In the genomic region with DNA sequence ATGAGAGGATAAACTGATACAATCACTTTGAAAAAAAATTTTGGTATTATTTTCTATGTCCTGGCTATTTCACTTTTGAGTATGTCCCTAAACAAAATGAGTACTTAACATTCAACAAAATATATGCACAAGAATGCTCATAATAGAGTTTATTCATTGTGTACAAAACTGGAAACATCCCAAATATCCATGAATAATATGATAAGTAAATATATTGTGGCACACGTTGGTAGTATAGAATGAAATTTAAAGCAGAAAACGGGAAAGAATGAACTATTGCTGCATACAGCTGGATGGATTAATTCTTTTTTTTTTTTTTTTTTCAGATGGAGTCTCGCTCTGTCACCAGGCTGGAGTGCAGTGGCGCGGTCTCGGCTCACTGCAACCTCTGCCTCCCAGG, we compare ENCODE assay signal across 20 cellular contexts.
A peak's percentile ranks its signal among the peaks of the same experiment; 100 is the strongest.
DNase-seq lines count a peak whose midpoint lies in the region; ATAC-seq and TF ChIP-seq lines count a peak whose summit lies in the region.
"Had no signal": no experiment of that assay in that cellular context is flagged by ENCODE, and none has a peak within 500 bp of the region (broad histone marks: within the 10 kb centered on the region; RNA-seq: fewer than 3 reads in every experiment).

No MANE protein-coding gene starts in this region.

- H2BK120ac ChIP-seq in mesenchymal stem cell (ENCODE audit: low read depth, low read length) (peak overlapping the region; percentile 2), H9 (ENCODE audit: low read depth, low read length, poor library complexity, severe bottlenecking) (no peak overlapping the region)

- H3K4me3 ChIP-seq in SK-N-SH (ENCODE audit: low read depth in 2 of 2, low read length in 1 of 2) = no peak overlapping the region
- no peak overlapping the region for H3K4me3 ChIP-seq in mesenchymal stem cell (ENCODE audit: insufficient read depth in 1 of 2, low read depth in 1 of 2, low read length in 2 of 2)
- H3K4me3 ChIP-seq in smooth muscle cell = no peak overlapping the region
- H3K4me3 ChIP-seq: A549; BLaER1 treated with 17β-estradiol and CSF1 and Interleukin-3, amounts not matched to agents 10 nM and 100 nM had no signal

- H3K23ac ChIP-seq in mesenchymal stem cell (ENCODE audit: low read length in 2 of 2) (no peak overlapping the region), H9 (ENCODE audit: insufficient read length, low read depth, low read length) (no peak overlapping the region)

- ATAC-seq in SK-N-SH treated with all-trans-retinoic acid at 6 μM for 48 hours (no peak), T-cell (replicated peaks in 1 of 4) (no peak), HG02973 (IDR thresholded peaks at IDR 0.05; ENCODE audit: unreplicated experiment) (no peak)
- ATAC-seq: A549; CD8-positive, alpha-beta T cell had no signal

- DNase-seq in SK-N-SH (no peak), mesenchymal stem cell (no peak), smooth muscle cell (lab: John Stamatoyannopoulos, UW; ENCODE audit: unreplicated experiment) (no peak), H9 (no peak), T-cell (no peak)
- DNase-seq: AML-193; Caco-2; Calu3; CD4-positive, alpha-beta T cell; CD8-positive, alpha-beta T cell; DMS79 treated with DMSO at 0.1 percent for 48 hours; GF-D8 had no signal

- H3K9me3 ChIP-seq in SK-N-SH = no peaks in the 10 kb centered on the region
- H3K9me3 ChIP-seq in mesenchymal stem cell (ENCODE audit: control insufficient read depth, low read length) = no peaks in the 10 kb centered on the region
- H3K9me3 ChIP-seq in smooth muscle cell (replicated peaks; ENCODE audit: low read depth) = no peaks in the 10 kb centered on the region
- H3K9me3 ChIP-seq in H9 (ENCODE audit: control insufficient read depth, low read depth, low read length) = no peaks in the 10 kb centered on the region
- H3K9me3 ChIP-seq: A549, Caco-2 had no signal

- H3K4me1 ChIP-seq in SK-N-SH (ENCODE audit: control insufficient read depth in 1 of 2, insufficient read depth in 2 of 2, low read depth in 1 of 2, low read length in 1 of 2) (peaks cover 0 to 8% of the 10 kb centered on the region in 2 experiments; a peak in 2 of 4 replicates), mesenchymal stem cell (ENCODE audit: control insufficient read depth, insufficient read depth, low read depth, low read length) (no peaks in the 10 kb centered on the region), smooth muscle cell (ENCODE audit: low read depth) (peaks cover 5% of the 10 kb centered on the region), H9 (ENCODE audit: insufficient read depth, low read length) (no peaks in the 10 kb centered on the region)
- H3K4me1 ChIP-seq: A549, Caco-2 had no signal

- TF ChIP-seq CTCF in SK-N-SH (IDR thresholded peaks at IDR 0.05) (no peak), nephron (IDR thresholded peaks at IDR 0.05; ENCODE audit: unreplicated experiment in 3 of 3) (no peak), smooth muscle cell (IDR thresholded peaks at IDR 0.05; ENCODE audit: borderline replicate concordance, insufficient read depth, poor library complexity, severe bottlenecking) (no peak), H9 (conservative IDR thresholded peaks at IDR 0.05) (no peak)

- H2BK12ac ChIP-seq in mesenchymal stem cell (ENCODE audit: low read length in 2 of 2) = no peak overlapping the region
- H2BK12ac ChIP-seq in H9 (ENCODE audit: insufficient read length, low read depth, low read length) = no peak overlapping the region

- CTCF ChIA-PET in SK-N-SH (lab: Yijun Ruan, JAX) (interaction anchor here (1.1 to 1.2 kb wide), 2 partner anchors 11 to 478 kb away, joined by 4 to 6 read pairs; no protein-coding TSS in a partner anchor), T-cell (lab: Charles Lee) (no interaction called here)

- TF ChIP-seq EP300 in SK-N-SH (IDR thresholded peaks at IDR 0.05; ENCODE audit: borderline replicate concordance in 1 of 2, low read depth in 1 of 2, low read length in 1 of 2) = no peak

- no peaks in the 10 kb centered on the region for H3K9me3 Mint-ChIP-seq in nephron
- no peaks in the 10 kb centered on the region for H3K9me3 Mint-ChIP-seq in H9
- H3K9me3 Mint-ChIP-seq in T-cell = peaks cover 0 to 5% (median 0%) of the 10 kb centered on the region in 3 donors
- H3K9me3 Mint-ChIP-seq: CD4-positive, alpha-beta T cell; CD8-positive, alpha-beta T cell had no signal

- H3K56ac ChIP-seq in H9 (ENCODE audit: insufficient read length, low read depth, low read length) = no peak overlapping the region

- no peak overlapping the region for H2AK5ac ChIP-seq in mesenchymal stem cell (ENCODE audit: low read length, severe bottlenecking)
- H2AK5ac ChIP-seq in H9 (ENCODE audit: insufficient read length, low read length) = no peak overlapping the region

- TF ChIP-seq RAD21 in SK-N-SH (IDR thresholded peaks at IDR 0.05; ENCODE audit: low read length) = no peak

- H3K27me3 Mint-ChIP-seq in nephron (ENCODE audit: low read depth) = no peaks in the 10 kb centered on the region
- no peaks in the 10 kb centered on the region for H3K27me3 Mint-ChIP-seq in H9 (ENCODE audit: low read depth)
- peaks cover 0 to 2% of the 10 kb centered on the region in 2 donors for H3K27me3 Mint-ChIP-seq in T-cell
- H3K27me3 Mint-ChIP-seq: B cell; CD4-positive, alpha-beta T cell had no signal

- H2BK20ac ChIP-seq in H9 (ENCODE audit: low read depth, low read length, poor library complexity, severe bottlenecking) = no peak overlapping the region

- H3K4me2 ChIP-seq in SK-N-SH (no peak overlapping the region), mesenchymal stem cell (ENCODE audit: low read length, poor library complexity, severe bottlenecking) (no peak overlapping the region), smooth muscle cell (no peak overlapping the region), H9 (ENCODE audit: insufficient read depth, insufficient read length, low read length) (no peak overlapping the region)
- H3K4me2 ChIP-seq: A549; BLaER1 treated with 17β-estradiol and CSF1 and Interleukin-3, amounts not matched to agents 10 nM and 100 nM had no signal

- no peak overlapping the region for H4K5ac ChIP-seq in H9 (ENCODE audit: insufficient read length, low read depth, low read length)

- H3K79me1 ChIP-seq in mesenchymal stem cell (replicated peaks; ENCODE audit: low read length, poor library complexity, severe bottlenecking) (no peaks in the 10 kb centered on the region), H9 (ENCODE audit: insufficient read depth, low read depth, low read length, poor library complexity, severe bottlenecking) (no peaks in the 10 kb centered on the region)

- H3F3A ChIP-seq in SK-N-SH (replicated peaks; ENCODE audit: insufficient read depth) (no peaks in the 10 kb centered on the region), smooth muscle cell (ENCODE audit: low read depth) (peaks cover 4% of the 10 kb centered on the region)

- H3K4ac ChIP-seq in mesenchymal stem cell (ENCODE audit: low read depth in 1 of 2, low read length in 2 of 2) (no peak overlapping the region), H9 (ENCODE audit: low read depth, low read length) (no peak overlapping the region)

- no peak overlapping the region for H2BK5ac ChIP-seq in mesenchymal stem cell (ENCODE audit: low read depth, low read length, poor library complexity, severe bottlenecking)
- no peak overlapping the region for H2BK5ac ChIP-seq in H9 (ENCODE audit: insufficient read length, low read length)

- H2AFZ ChIP-seq in SK-N-SH (ENCODE audit: low read depth) (peak overlapping the region; percentile 47; the same call in 1 of the 2 replicates), mesenchymal stem cell (ENCODE audit: low read depth, low read length) (no peak overlapping the region), smooth muscle cell (ENCODE audit: low read depth) (no peak overlapping the region), H9 (ENCODE audit: low read length) (no peak overlapping the region)

- H3K9ac ChIP-seq in SK-N-SH (no peak overlapping the region), mesenchymal stem cell (ENCODE audit: low read length) (no peak overlapping the region), smooth muscle cell (ENCODE audit: low read depth) (no peak overlapping the region), H9 (ENCODE audit: extremely low read depth, insufficient read length, low read length) (no peak overlapping the region)
- H3K9ac ChIP-seq: BLaER1 treated with 17β-estradiol and CSF1 and Interleukin-3, amounts not matched to agents 10 nM and 100 nM had no signal

- H2BK15ac ChIP-seq in mesenchymal stem cell (ENCODE audit: low read depth, poor library complexity, severe bottlenecking) = no peak overlapping the region
- no peak overlapping the region for H2BK15ac ChIP-seq in H9 (ENCODE audit: low read depth, low read length)

- H3K23me2 ChIP-seq in H9 (ENCODE audit: insufficient read length, low read depth, low read length, poor library complexity, severe bottlenecking) = no peaks in the 10 kb centered on the region

- H3T11ph ChIP-seq in H9 (ENCODE audit: low read length) = no peak overlapping the region

- no peaks in the 10 kb centered on the region for H3K36me3 Mint-ChIP-seq in nephron (ENCODE audit: low read depth)
- H3K36me3 Mint-ChIP-seq in H9 (ENCODE audit: insufficient read depth in 1 of 3, low read depth in 3 of 3) = no peaks in the 10 kb centered on the region
- no peaks in the 10 kb centered on the region for H3K36me3 Mint-ChIP-seq in T-cell
- H3K36me3 Mint-ChIP-seq: CD8-positive, alpha-beta T cell had no signal

- H4K8ac ChIP-seq in mesenchymal stem cell (ENCODE audit: low read length) (no peak overlapping the region), H9 (replicated peaks; ENCODE audit: insufficient read length, low read depth, low read length) (no peak overlapping the region)

- H3K18ac ChIP-seq in mesenchymal stem cell (ENCODE audit: low read depth in 1 of 2, low read length in 2 of 2) = no peak overlapping the region
- H3K18ac ChIP-seq in H9 (ENCODE audit: insufficient read length, low read depth, low read length) = no peak overlapping the region

- H3K4me1 Mint-ChIP-seq in nephron (peaks cover 43% of the 10 kb centered on the region), H9 (no peaks in the 10 kb centered on the region), T-cell (no peaks in the 10 kb centered on the region)
- H3K4me1 Mint-ChIP-seq: B cell had no signal

- H3K36me3 ChIP-seq in SK-N-SH (replicated peaks in 1 of 2; ENCODE audit: control insufficient read depth in 1 of 2, insufficient read depth in 2 of 2, low read length in 1 of 2) (no peaks in the 10 kb centered on the region), mesenchymal stem cell (ENCODE audit: control insufficient read depth in 1 of 2, insufficient read depth in 2 of 2, low read depth in 1 of 2, low read length in 2 of 2) (no peaks in the 10 kb centered on the region), smooth muscle cell (ENCODE audit: low read depth) (no peaks in the 10 kb centered on the region)
- H3K36me3 ChIP-seq: BLaER1 treated with 17β-estradiol and CSF1 and Interleukin-3, amounts not matched to agents 10 nM and 100 nM had no signal

- H3K14ac ChIP-seq in mesenchymal stem cell (ENCODE audit: low read length in 2 of 2) (no peak overlapping the region), H9 (ENCODE audit: insufficient read depth, low read length) (no peak overlapping the region)

- H4K20me1 ChIP-seq in SK-N-SH (ENCODE audit: insufficient read depth) (no peaks in the 10 kb centered on the region), smooth muscle cell (ENCODE audit: low read depth) (no peaks in the 10 kb centered on the region), H9 (ENCODE audit: control insufficient read depth, insufficient read depth, insufficient read length) (no peaks in the 10 kb centered on the region)
- H4K20me1 ChIP-seq: BLaER1 treated with 17β-estradiol and CSF1 and Interleukin-3, amounts not matched to agents 10 nM and 100 nM had no signal

- peak overlapping the region in 1 of 2 experiments; percentile 97; a peak in 2 of 4 replicates for H3K27ac ChIP-seq in SK-N-SH (ENCODE audit: low read depth in 2 of 2, low read length in 1 of 2)
- no peak overlapping the region for H3K27ac ChIP-seq in mesenchymal stem cell (ENCODE audit: low read length, poor library complexity, severe bottlenecking)
- peak overlapping the region; percentile 37 for H3K27ac ChIP-seq in smooth muscle cell (ENCODE audit: low read depth)
- no peak overlapping the region for H3K27ac ChIP-seq in H9 (ENCODE audit: insufficient read length, low read depth, low read length)
- H3K27ac ChIP-seq: 22Rv1; A549; BLaER1 treated with 17β-estradiol and CSF1 and Interleukin-3, amounts not matched to agents 10 nM and 100 nM; C4-2B had no signal

- peak overlapping the region in 2 of 3 experiments; percentile 28 to 54 for H3K4me3 Mint-ChIP-seq in nephron
- no peak overlapping the region for H3K4me3 Mint-ChIP-seq in H9
- H3K4me3 Mint-ChIP-seq in T-cell = no peak overlapping the region
- H3K4me3 Mint-ChIP-seq: B cell; CD4-positive, alpha-beta T cell; CD8-positive, alpha-beta T cell had no signal

- H3K79me2 ChIP-seq in SK-N-SH (ENCODE audit: insufficient read depth) = no peaks in the 10 kb centered on the region
- H3K79me2 ChIP-seq in smooth muscle cell (ENCODE audit: low read depth) = no peaks in the 10 kb centered on the region
- H3K79me2 ChIP-seq in H9 (ENCODE audit: insufficient read depth, low read length) = no peaks in the 10 kb centered on the region

- POLR2A ChIA-PET in SK-N-SH (lab: Yijun Ruan, JAX) (interaction anchor here (2.2 kb wide), 1 partner anchor 9 kb away, joined by 7 read pairs; no protein-coding TSS in a partner anchor), T-cell (lab: Charles Lee) (no interaction called here)

- H3K27ac Mint-ChIP-seq in nephron (peak overlapping the region; percentile 45 to 94 (median 87)), H9 (no peak overlapping the region), T-cell (no peak overlapping the region)
- H3K27ac Mint-ChIP-seq: B cell; CD4-positive, alpha-beta T cell; CD8-positive, alpha-beta T cell had no signal

- H3K27me3 ChIP-seq in SK-N-SH (ENCODE audit: insufficient read depth) (no peaks in the 10 kb centered on the region), mesenchymal stem cell (ENCODE audit: control insufficient read depth in 1 of 2, insufficient read depth in 1 of 2, low read length in 2 of 2) (no peaks in the 10 kb centered on the region), smooth muscle cell (ENCODE audit: low read depth) (no peaks in the 10 kb centered on the region), H9 (ENCODE audit: insufficient read depth, low read length) (no peaks in the 10 kb centered on the region)
- H3K27me3 ChIP-seq: BLaER1 treated with 17β-estradiol and CSF1 and Interleukin-3, amounts not matched to agents 10 nM and 100 nM had no signal

- no peaks in the 10 kb centered on the region for H3K9me2 ChIP-seq in SK-N-SH

- 79% methylated on average over 6 of the region's 6 CpGs for WGBS in SK-N-SH (ENCODE audit: low lambda C conversion rate)
- WGBS in mesenchymal stem cell = 97% methylated on average over 5 of the region's 6 CpGs
- WGBS in smooth muscle cell (ENCODE audit: low lambda C conversion rate) = 95% methylated on average over 6 of the region's 6 CpGs
- no CpG with 5 or more reads among the region's 6 CpGs for WGBS in H9 (ENCODE audit: extremely low coverage, insufficient read length, low lambda C conversion rate)

- no peak overlapping the region for H4K91ac ChIP-seq in mesenchymal stem cell (ENCODE audit: low read length)
- H4K91ac ChIP-seq in H9 (ENCODE audit: insufficient read length, low read depth, low read length) = no peak overlapping the region

Comparison
In these comparisons a context has a peak if more than half of its experiments do, and no peak if none do; other contexts are left out.
1. H3K27ac Mint-ChIP-seq: peak in nephron (3 of 3); none in H9 (0 of 3) and T-cell (0 of 2).
2. H3K4me3 Mint-ChIP-seq: peak in nephron (2 of 3); none in H9 (0 of 2) and T-cell (0 of 3).